In genomic region chr16:74811911-74812310, GRCh38 we compare ENCODE assay signal across 23 cellular contexts. TPM values are rescaled to one million over a fixed set of nuclear protein-coding genes. Genes with fewer than 3 reads are reported as not detected.
DNase-seq lines count a peak whose midpoint lies in the region; TF ChIP-seq lines count a peak whose summit lies in the region.
"Had no signal": no experiment of that assay in that cellular context is flagged by ENCODE, and none has a peak within 500 bp of the region (broad histone marks: within the 10 kb centered on the region; RNA-seq: fewer than 3 reads in every experiment).

No MANE protein-coding gene starts in this region.

- BruUV-seq in mammary epithelial cell (replicated peaks; lab: Mats Ljungman, UMichigan), result no TSS peak

- H3K27ac ChIP-seq in mammary epithelial cell (ENCODE audit: insufficient read depth, low read depth, low read length), result no peak overlapping the region
- H3K27ac ChIP-seq in iPS-20b (ENCODE audit: low read length), result no peak overlapping the region
- H3K27ac ChIP-seq: HL-60, RWPE1 had no signal

- 9% methylated on average over 2 of the region's 2 CpGs for WGBS in mammary epithelial cell (ENCODE audit: low coverage, missing lambda C conversion rate)

- in situ Hi-C loops in mammary epithelial cell (cut with MboI; ENCODE audit: low sequenced_read_pairs in 2 of 2), result loop anchor here (10.0 kb wide), 2 partner anchors 53 to 63 kb away; no protein-coding TSS in a partner anchor

- peaks cover 6% of the 10 kb centered on the region for H3K9me3 Mint-ChIP-seq in progenitor cell of endocrine pancreas (ENCODE audit: low read depth)
- H3K9me3 Mint-ChIP-seq: CD8-positive, alpha-beta memory T cell had no signal

- peaks cover 5% of the 10 kb centered on the region for H3K4me1 ChIP-seq in mammary epithelial cell (ENCODE audit: insufficient read depth, low read length)
- H3K4me1 ChIP-seq in iPS-20b (ENCODE audit: insufficient read depth, low read length), result peaks cover 10% of the 10 kb centered on the region; the same call in 1 of the 2 replicates

- DNase-seq in HUDEP-2 (lab: John Stamatoyannopoulos, UW; ENCODE audit: unreplicated experiment in 76 of 76), result peak in 64 of 76 experiments; percentile 2 to 78 (median 44)
- no peak for DNase-seq in mammary epithelial cell
- DNase-seq in progenitor cell of endocrine pancreas (ENCODE audit: low spot score, unreplicated experiment), result no peak
- no peak for DNase-seq in NCI-H2227 treated with DMSO at 0.1 percent for 48 hours (lab: John Stamatoyannopoulos, UW)
- DNase-seq in NCI-H2171 (lab: John Stamatoyannopoulos, UW), result no peak
- DNase-seq in T-helper 2 cell, result no peak
- DNase-seq in GDM1 (lab: John Stamatoyannopoulos, UW), result no peak
- DNase-seq: CD8-positive, alpha-beta memory T cell; DMS53; Karpas-422; MM.1S; NCI-H187; NCI-H2107; NCI-H226; NCI-H524; PC-3; SIG-M5 had no signal

- H3K4me3 ChIP-seq in mammary epithelial cell (replicated peaks in 1 of 3; ENCODE audit: insufficient read depth in 1 of 3, low read depth in 2 of 3, low read length in 3 of 3), result no peak overlapping the region
- H3K4me3 ChIP-seq in iPS-20b (ENCODE audit: low read length), result 0 out of 2 replicates have a peak overlapping the region, but pooled peaks have one; percentile 6
- H3K4me3 ChIP-seq: HAP-1 had no signal

- dilution Hi-C loops in mammary epithelial cell (cut with HindIII; ENCODE audit: low sequenced_read_pairs), result no loop called here

- H4K20me1 ChIP-seq in mammary epithelial cell (ENCODE audit: insufficient read depth, low read length), result no peaks in the 10 kb centered on the region

- no peaks in the 10 kb centered on the region for H3K79me2 ChIP-seq in mammary epithelial cell (ENCODE audit: insufficient read depth, low read length)

- no peak overlapping the region for H3K4me3 Mint-ChIP-seq in progenitor cell of endocrine pancreas (ENCODE audit: low read depth)
- H3K4me3 Mint-ChIP-seq: CD8-positive, alpha-beta memory T cell; IgD-negative memory B cell had no signal

- CTCF ChIA-PET in mammary epithelial cell (lab: Charles Lee; ENCODE audit: low non-redundant PET), result interaction anchor here (0.7 kb wide), 1 partner anchor 50 kb away, joined by 5 read pairs; no protein-coding TSS in a partner anchor

- H3K9me3 ChIP-seq in mammary epithelial cell (replicated peaks; ENCODE audit: insufficient read depth, low read length) (no peaks in the 10 kb centered on the region), iPS-20b (ENCODE audit: insufficient read depth, low read depth, low read length) (peaks cover 34% of the 10 kb centered on the region)

- H3K27ac Mint-ChIP-seq in progenitor cell of endocrine pancreas, result peak overlapping the region; percentile 31
- H3K27ac Mint-ChIP-seq: IgD-negative memory B cell had no signal

- intact Hi-C loops in mammary epithelial cell (cut with micrococcal nuclease), result loop anchor here (5.0 kb wide), 1 partner anchor 320 kb away; no protein-coding TSS in a partner anchor

- H3K9ac ChIP-seq in mammary epithelial cell (ENCODE audit: insufficient read depth, low read length) (no peak overlapping the region), iPS-20b (ENCODE audit: low read depth, low read length) (no peak overlapping the region)

- peaks cover 1% of the 10 kb centered on the region for H3K36me3 Mint-ChIP-seq in progenitor cell of endocrine pancreas (ENCODE audit: insufficient read depth)
- H3K36me3 Mint-ChIP-seq: CD8-positive, alpha-beta memory T cell; IgD-negative memory B cell had no signal

- H3K4me1 Mint-ChIP-seq in progenitor cell of endocrine pancreas (ENCODE audit: low read depth), result peaks cover 6% of the 10 kb centered on the region

- H3K36me3 ChIP-seq in mammary epithelial cell (ENCODE audit: insufficient read depth, low read length), result no peaks in the 10 kb centered on the region
- no peaks in the 10 kb centered on the region for H3K36me3 ChIP-seq in iPS-20b (ENCODE audit: insufficient read depth, low read depth, low read length)
- H3K36me3 ChIP-seq: HAP-1 had no signal

- peak overlapping the region; percentile 3 for H2AFZ ChIP-seq in mammary epithelial cell (ENCODE audit: low read depth, low read length)

- peaks cover 13% of the 10 kb centered on the region for H3K27me3 Mint-ChIP-seq in progenitor cell of endocrine pancreas
- H3K27me3 Mint-ChIP-seq: IgD-negative memory B cell had no signal

- no peak for TF ChIP-seq CTCF in mammary epithelial cell (conservative IDR thresholded peaks at IDR 0.05 in 1 of 2, IDR thresholded peaks at IDR 0.05 in 1 of 2; ENCODE audit: extremely low read depth in 1 of 2, insufficient read depth in 1 of 2, low read depth in 1 of 2, low read length in 2 of 2)
- TF ChIP-seq CTCF in progenitor cell of endocrine pancreas (IDR thresholded peaks at IDR 0.05; ENCODE audit: unreplicated experiment), result no peak

- no peaks in the 10 kb centered on the region for H3K27me3 ChIP-seq in mammary epithelial cell (ENCODE audit: insufficient read depth, low read length)
- peaks cover 30% of the 10 kb centered on the region for H3K27me3 ChIP-seq in iPS-20b (ENCODE audit: insufficient read depth, low read length)

- H3K4me2 ChIP-seq in mammary epithelial cell (ENCODE audit: insufficient read depth, low read depth, low read length), result no peak overlapping the region

RNA-seq across cellular contexts. Expression of gene FA2H, which starts 37.3 kb away (rescaled TPM):
- total RNA-seq in mammary epithelial cell, result not detected
- 0.44 TPM for polyA plus RNA-seq in mammary epithelial cell
- polyA minus RNA-seq in mammary epithelial cell, result not detected
- total RNA-seq in progenitor cell of endocrine pancreas, result 2.7 and 3.3 TPM in 2 replicates
- total RNA-seq: A673; CD8-positive, alpha-beta memory T cell had no signal
- polyA plus RNA-seq: CD8-positive, alpha-beta memory T cell had no signal

Comparison
In these comparisons a context has a peak if more than half of its experiments do, and no peak if none do; other contexts are left out.
1. DNase-seq: peak in HUDEP-2 (64 of 76); none in mammary epithelial cell (single experiment), progenitor cell of endocrine pancreas (single experiment), NCI-H2227 treated with DMSO at 0.1 percent for 48 hours (single experiment), NCI-H2171 (single experiment), T-helper 2 cell (0 of 5) and GDM1 (single experiment).